1 cellular context compared by ENCODE assay signal in the genomic region with DNA sequence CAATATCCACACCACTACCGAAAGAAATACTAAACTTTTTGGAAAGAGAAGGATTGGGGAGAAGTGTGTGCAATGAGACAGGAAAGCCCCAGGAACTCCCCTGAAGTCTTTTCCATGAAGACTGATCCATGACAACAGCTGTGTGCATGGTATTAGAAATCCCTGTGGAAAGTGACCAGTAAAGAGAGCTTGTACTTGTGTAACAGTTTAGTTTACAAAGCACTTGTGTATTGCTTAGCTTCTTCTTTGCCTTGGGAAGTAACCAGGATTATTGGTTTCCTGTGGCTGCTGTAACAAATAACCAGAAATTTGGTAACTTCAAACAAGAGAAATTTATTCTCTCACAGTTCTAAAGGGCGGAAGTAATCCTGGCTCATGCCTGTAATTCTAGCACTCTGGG.
TF ChIP-seq lines count a peak whose summit lies in the region.

No MANE protein-coding gene starts in this region.

TF ChIP-seq in A549, 52 proteins besides CTCF, POLR2A, EP300 and RAD21:
- no peak for TF ChIP-seq TP53 (CRISPR knock-in tag; IDR thresholded peaks at IDR 0.05)
- TF ChIP-seq FOXS1 (CRISPR knock-in tag; IDR thresholded peaks at IDR 0.05) = no peak
- TF ChIP-seq RCOR1 (IDR thresholded peaks at IDR 0.05; ENCODE audit: low read depth, low read length) = no peak
- no peak for TF ChIP-seq FOSL2 (IDR thresholded peaks at IDR 0.05)
- no peak for TF ChIP-seq FOSL2 (CRISPR knock-in tag; IDR thresholded peaks at IDR 0.05)
- no peak for TF ChIP-seq POLR2AphosphoS2 (conservative IDR thresholded peaks at IDR 0.05; ENCODE audit: low read length)
- no peak for TF ChIP-seq MAFK (IDR thresholded peaks at IDR 0.05; ENCODE audit: partially characterized antibody)
- TF ChIP-seq CHD2 (IDR thresholded peaks at IDR 0.05; ENCODE audit: low read length, partially characterized antibody) = no peak
- no peak for TF ChIP-seq FOSB (CRISPR knock-in tag; IDR thresholded peaks at IDR 0.05)
- TF ChIP-seq KDM5A (IDR thresholded peaks at IDR 0.05) = no peak
- no peak for TF ChIP-seq SMC3 (IDR thresholded peaks at IDR 0.05)
- TF ChIP-seq NR3C1 (IDR thresholded peaks at IDR 0.05) = no peak
- no peak for TF ChIP-seq HOXB5 (CRISPR knock-in tag; IDR thresholded peaks at IDR 0.05)
- TF ChIP-seq HDAC2 (IDR thresholded peaks at IDR 0.05) = no peak
- TF ChIP-seq HOXA7 (CRISPR knock-in tag; IDR thresholded peaks at IDR 0.05) = no peak
- no peak for TF ChIP-seq TFCP2L1 (CRISPR knock-in tag; IDR thresholded peaks at IDR 0.05)
- no peak for TF ChIP-seq CBX2 (IDR thresholded peaks at IDR 0.05; ENCODE audit: borderline replicate concordance, low read depth)
- no peak for TF ChIP-seq HEYL (CRISPR knock-in tag; IDR thresholded peaks at IDR 0.05)
